1 cellular context compared by ENCODE assay signal in the genomic region with DNA sequence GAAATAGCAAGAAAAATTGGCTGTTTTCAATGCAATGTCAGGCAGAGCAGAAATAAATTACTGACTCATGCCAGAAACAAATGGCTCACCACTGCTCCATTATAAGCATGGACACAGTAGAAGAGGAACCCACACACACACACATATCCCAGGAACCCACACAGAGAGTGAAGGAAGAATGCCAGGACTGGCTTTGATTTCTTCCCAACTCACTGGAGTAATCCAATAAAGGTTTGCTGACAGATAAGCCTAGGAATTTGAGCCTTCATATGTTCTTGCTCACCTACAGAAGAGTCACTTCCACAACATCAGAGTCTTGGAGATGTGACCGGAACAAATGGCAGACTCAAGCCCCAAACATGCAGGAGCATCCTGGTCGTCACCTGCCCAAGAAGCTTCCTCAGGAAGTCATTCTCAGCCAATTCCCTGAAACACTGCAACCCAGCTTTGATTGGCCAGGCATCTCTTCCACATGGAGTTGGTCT.
TF ChIP-seq lines count a peak whose summit lies in the region.

No MANE protein-coding gene starts in this region.

TF ChIP-seq in HepG2, 621 proteins besides CTCF, POLR2A, EP300 and RAD21:
- TF ChIP-seq, protein P1, sequence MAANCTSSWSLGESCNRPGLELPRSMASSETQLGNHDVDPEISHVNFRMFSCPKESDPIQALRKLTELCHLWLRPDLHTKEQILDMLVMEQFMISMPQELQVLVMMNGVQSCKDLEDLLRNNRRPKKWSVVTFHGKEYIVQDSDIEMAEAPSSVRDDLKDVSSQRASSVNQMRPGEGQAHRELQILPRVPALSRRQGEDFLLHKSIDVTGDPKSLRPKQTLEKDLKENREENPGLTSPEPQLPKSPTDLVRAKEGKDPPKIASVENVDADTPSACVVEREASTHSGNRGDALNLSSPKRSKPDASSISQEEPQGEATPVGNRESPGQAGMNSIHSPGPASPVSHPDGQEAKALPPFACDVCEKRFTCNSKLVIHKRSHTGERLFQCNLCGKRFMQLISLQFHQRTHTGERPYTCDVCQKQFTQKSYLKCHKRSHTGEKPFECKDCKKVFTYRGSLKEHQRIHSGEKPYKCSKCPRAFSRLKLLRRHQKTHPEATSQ (CRISPR knock-in tag; IDR thresholded peaks at IDR 0.05; ENCODE audit: borderline replicate concordance), result no peak
- TF ChIP-seq ZFP36 (IDR thresholded peaks at IDR 0.05; ENCODE audit: borderline replicate concordance, low read depth, low read length, partially characterized antibody) (no peak), TEAD3 (CRISPR knock-in tag; optimal IDR thresholded peaks at IDR 0.05; ENCODE audit: borderline replicate concordance) (no peak), ZSCAN25 (CRISPR knock-in tag; IDR thresholded peaks at IDR 0.05) (no peak), NAIF1 (CRISPR knock-in tag; IDR thresholded peaks at IDR 0.05; ENCODE audit: borderline replicate concordance) (no peak), PHF5A (CRISPR knock-in tag; IDR thresholded peaks at IDR 0.05; ENCODE audit: low read depth, unreplicated experiment) (no peak), KDM2A (CRISPR knock-in tag; IDR thresholded peaks at IDR 0.05; ENCODE audit: borderline replicate concordance, low read depth) (no peak), ZNF382 (CRISPR knock-in tag; IDR thresholded peaks at IDR 0.05; ENCODE audit: borderline replicate concordance) (no peak), TEAD2 (CRISPR knock-in tag; IDR thresholded peaks at IDR 0.05) (no peak), NR2F1 (CRISPR knock-in tag; IDR thresholded peaks at IDR 0.05) (no peak), FOXP1 (IDR thresholded peaks at IDR 0.05) (no peak), FOXP1 (CRISPR knock-in tag; IDR thresholded peaks at IDR 0.05) (no peak)
- TF ChIP-seq, protein P2, sequence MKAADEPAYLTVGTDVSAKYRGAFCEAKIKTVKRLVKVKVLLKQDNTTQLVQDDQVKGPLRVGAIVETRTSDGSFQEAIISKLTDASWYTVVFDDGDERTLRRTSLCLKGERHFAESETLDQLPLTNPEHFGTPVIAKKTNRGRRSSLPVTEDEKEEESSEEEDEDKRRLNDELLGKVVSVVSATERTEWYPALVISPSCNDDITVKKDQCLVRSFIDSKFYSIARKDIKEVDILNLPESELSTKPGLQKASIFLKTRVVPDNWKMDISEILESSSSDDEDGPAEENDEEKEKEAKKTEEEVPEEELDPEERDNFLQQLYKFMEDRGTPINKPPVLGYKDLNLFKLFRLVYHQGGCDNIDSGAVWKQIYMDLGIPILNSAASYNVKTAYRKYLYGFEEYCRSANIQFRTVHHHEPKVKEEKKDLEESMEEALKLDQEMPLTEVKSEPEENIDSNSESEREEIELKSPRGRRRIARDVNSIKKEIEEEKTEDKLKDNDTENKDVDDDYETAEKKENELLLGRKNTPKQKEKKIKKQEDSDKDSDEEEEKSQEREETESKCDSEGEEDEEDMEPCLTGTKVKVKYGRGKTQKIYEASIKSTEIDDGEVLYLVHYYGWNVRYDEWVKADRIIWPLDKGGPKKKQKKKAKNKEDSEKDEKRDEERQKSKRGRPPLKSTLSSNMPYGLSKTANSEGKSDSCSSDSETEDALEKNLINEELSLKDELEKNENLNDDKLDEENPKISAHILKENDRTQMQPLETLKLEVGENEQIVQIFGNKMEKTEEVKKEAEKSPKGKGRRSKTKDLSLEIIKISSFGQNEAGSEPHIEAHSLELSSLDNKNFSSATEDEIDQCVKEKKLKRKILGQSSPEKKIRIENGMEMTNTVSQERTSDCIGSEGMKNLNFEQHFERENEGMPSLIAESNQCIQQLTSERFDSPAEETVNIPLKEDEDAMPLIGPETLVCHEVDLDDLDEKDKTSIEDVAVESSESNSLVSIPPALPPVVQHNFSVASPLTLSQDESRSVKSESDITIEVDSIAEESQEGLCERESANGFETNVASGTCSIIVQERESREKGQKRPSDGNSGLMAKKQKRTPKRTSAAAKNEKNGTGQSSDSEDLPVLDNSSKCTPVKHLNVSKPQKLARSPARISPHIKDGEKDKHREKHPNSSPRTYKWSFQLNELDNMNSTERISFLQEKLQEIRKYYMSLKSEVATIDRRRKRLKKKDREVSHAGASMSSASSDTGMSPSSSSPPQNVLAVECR (CRISPR knock-in tag; IDR thresholded peaks at IDR 0.05; ENCODE audit: borderline replicate concordance), result no peak
